In genomic region chr19:20769225-20769736, GRCh38 we compare ENCODE assay signal across 8 cellular contexts. TPM values are rescaled to one million over a fixed set of nuclear protein-coding genes. Genes with fewer than 3 reads are reported as not detected.
DNase-seq lines count a peak whose midpoint lies in the region; FAIRE-seq and TF ChIP-seq lines count a peak whose summit lies in the region.
"Not testable (repeated sequence)": the region's sequence is repeated elsewhere in the genome, so short reads cannot be mapped to it uniquely, and the experiment has no call there.
"Had no signal": no experiment of that assay in that cellular context is flagged by ENCODE, and none has a peak within 500 bp of the region (broad histone marks: within the 10 kb centered on the region; RNA-seq: fewer than 3 reads in every experiment).

No MANE protein-coding gene starts in this region.

- H3K4me2 ChIP-seq in H9 (ENCODE audit: insufficient read depth, insufficient read length, low read length); H1 (ENCODE audit: insufficient read depth in 1 of 2, low read depth in 2 of 2, low read length in 2 of 2): not testable (repeated sequence)

- H2BK15ac ChIP-seq in H9 (ENCODE audit: low read depth, low read length); H1 (ENCODE audit: low read length): not testable (repeated sequence)

- not testable (repeated sequence) for H4K5ac ChIP-seq in H9 (ENCODE audit: insufficient read length, low read depth, low read length); H1 (ENCODE audit: insufficient read length, low read depth, low read length)

- not testable (repeated sequence) for H3K27me3 ChIP-seq in H9 (ENCODE audit: insufficient read depth, low read length); WERI-Rb-1 (ENCODE audit: insufficient read depth, low read depth, severe bottlenecking); H1 (replicated peaks in 1 of 4; ENCODE audit: control insufficient read depth in 3 of 4, extremely low read depth in 1 of 4, insufficient read depth in 3 of 4, low read length in 3 of 4); prostate gland (replicated peaks; ENCODE audit: insufficient read depth)

- not testable (repeated sequence) for H3K79me2 ChIP-seq in H9 (ENCODE audit: insufficient read depth, low read length); H1 (ENCODE audit: control insufficient read depth in 1 of 2, insufficient read depth in 2 of 2, low read length in 2 of 2)

- not testable (repeated sequence) for H3K36me3 ChIP-seq in WERI-Rb-1; H1 (ENCODE audit: control insufficient read depth in 2 of 4, insufficient read depth in 4 of 4, low read length in 3 of 4); prostate gland

- not testable (repeated sequence) for H2BK120ac ChIP-seq in H9 (ENCODE audit: low read depth, low read length, poor library complexity, severe bottlenecking); H1 (replicated peaks; ENCODE audit: low read depth, low read length)

- intact Hi-C loops in prostate gland (cut with DNase I), result not testable (repeated sequence)

- not testable (repeated sequence) for TF ChIP-seq CTCF in D721Med (IDR thresholded peaks at IDR 0.05; ENCODE audit: insufficient read depth, missing control alignments); H9 (conservative IDR thresholded peaks at IDR 0.05); WERI-Rb-1 (IDR thresholded peaks at IDR 0.05; ENCODE audit: low read depth, low read length); H1 (IDR thresholded peaks at IDR 0.05; ENCODE audit: control extremely low read depth in 1 of 3, insufficient read depth in 1 of 3, low read depth in 1 of 3, low read length in 3 of 3); prostate gland (IDR thresholded peaks at IDR 0.05)

- H3K79me1 ChIP-seq in H9 (ENCODE audit: insufficient read depth, low read depth, low read length, poor library complexity, severe bottlenecking); H1 (ENCODE audit: low read depth, low read length): not testable (repeated sequence)

- H3K9ac ChIP-seq in H9 (ENCODE audit: extremely low read depth, insufficient read length, low read length); H1 (replicated peaks in 1 of 4; ENCODE audit: extremely low read depth in 1 of 4, low read depth in 3 of 4, low read length in 3 of 4): not testable (repeated sequence)

- H3K4ac ChIP-seq in H9 (ENCODE audit: low read depth, low read length); H1 (replicated peaks; ENCODE audit: insufficient read length, low read depth, low read length): not testable (repeated sequence)

- H3K9me3 ChIP-seq in H9 (ENCODE audit: control insufficient read depth, low read depth, low read length); WERI-Rb-1 (ENCODE audit: severe bottlenecking); H1 (ENCODE audit: insufficient read depth in 2 of 2, low read depth in 1 of 2, low read length in 1 of 2); prostate gland: not testable (repeated sequence)

- not testable (repeated sequence) for H4K8ac ChIP-seq in H9 (replicated peaks; ENCODE audit: insufficient read length, low read depth, low read length); H1 (ENCODE audit: extremely low read depth, insufficient read depth, low read length)

- not testable (repeated sequence) for H3K27ac Mint-ChIP-seq in H9

- not testable (repeated sequence) for H2BK12ac ChIP-seq in H9 (ENCODE audit: insufficient read length, low read depth, low read length); H1 (ENCODE audit: low read depth, low read length)

- DNase-seq in D721Med (ENCODE audit: insufficient read length, low spot score); H1 (ENCODE audit: low read depth in 1 of 2, low spot score in 2 of 2): not testable (repeated sequence)
- peak; percentile 39 for DNase-seq in H9
- peak; percentile 15 for DNase-seq in NCI-H2029 (lab: John Stamatoyannopoulos, UW)
- DNase-seq in WERI-Rb-1, result peak; percentile 20
- DNase-seq in prostate gland (ENCODE audit: low spot score), result peak; percentile 42

- not testable (repeated sequence) for H2BK5ac ChIP-seq in H9 (ENCODE audit: insufficient read length, low read length); H1 (ENCODE audit: low read depth, low read length)

- H3K27ac ChIP-seq in H9 (ENCODE audit: insufficient read length, low read depth, low read length); H1 (ENCODE audit: low read depth, low read length): not testable (repeated sequence)
- peak overlapping the region; percentile 48 for H3K27ac ChIP-seq in WERI-Rb-1
- peak overlapping the region in 1 of 2 donors; percentile 68 for H3K27ac ChIP-seq in prostate gland

- peaks cover 50 to 53% of the 10 kb centered on the region in 2 experiments for H3K9me3 Mint-ChIP-seq in H9

- not testable (repeated sequence) for H2BK20ac ChIP-seq in H9 (ENCODE audit: low read depth, low read length, poor library complexity, severe bottlenecking); H1 (ENCODE audit: low read length)

- H3K4me1 ChIP-seq in H9 (ENCODE audit: insufficient read depth, low read length); H1 (replicated peaks in 1 of 4; ENCODE audit: control insufficient read depth in 3 of 4, insufficient read depth in 4 of 4, low read length in 3 of 4); prostate gland (replicated peaks): not testable (repeated sequence)

- not testable (repeated sequence) for H3K4me3 Mint-ChIP-seq in H9

- H3K18ac ChIP-seq in H9 (ENCODE audit: insufficient read length, low read depth, low read length); H1 (ENCODE audit: extremely low read depth, low read length): not testable (repeated sequence)

- H3K4me1 Mint-ChIP-seq in H9, result not testable (repeated sequence)

- WGBS in H9 (ENCODE audit: extremely low coverage, insufficient read length, low lambda C conversion rate), result no CpG with 5 or more reads among the region's 8 CpGs
- WGBS in H1 (ENCODE audit: extremely low coverage in 1 of 2, insufficient coverage in 1 of 2, insufficient read length in 1 of 2, insufficient replicate concordance in 2 of 2, low coverage in 1 of 2, low lambda C conversion rate in 2 of 2, missing lambda C conversion rate in 1 of 2), 2 experiments, result 78% methylated on average over 5 of the region's 8 CpGs; no CpG with 5 or more reads in 1 of the 2 experiments
- WGBS in prostate gland, result 77% methylated on average over 8 of the region's 8 CpGs

- not testable (repeated sequence) for H4K20me1 ChIP-seq in H9 (ENCODE audit: control insufficient read depth, insufficient read depth, insufficient read length); H1 (replicated peaks in 1 of 2; ENCODE audit: control insufficient read depth in 1 of 2, insufficient read depth in 2 of 2, low read length in 2 of 2)

- H3T11ph ChIP-seq in H9 (ENCODE audit: low read length), result not testable (repeated sequence)

- POLR2A ChIA-PET in H1 (lab: Charles Lee; ENCODE audit: partially characterized antibody), result not testable (repeated sequence)

- not testable (repeated sequence) for H3K23me2 ChIP-seq in H9 (ENCODE audit: insufficient read length, low read depth, low read length, poor library complexity, severe bottlenecking); H1 (ENCODE audit: low read depth, low read length)

- H3K4me3 ChIP-seq in WERI-Rb-1 (ENCODE audit: low read depth, low read length); H1 (ENCODE audit: extremely low read depth in 1 of 4, insufficient read depth in 2 of 4, low read depth in 3 of 4, low read length in 4 of 4); prostate gland: not testable (repeated sequence)

- not testable (repeated sequence) for H2AK5ac ChIP-seq in H9 (ENCODE audit: insufficient read length, low read length); H1 (ENCODE audit: low read depth, low read length)

- not testable (repeated sequence) for H3K27me3 Mint-ChIP-seq in H9 (ENCODE audit: low read depth)

- H3K23ac ChIP-seq in H9 (ENCODE audit: insufficient read length, low read depth, low read length); H1 (ENCODE audit: insufficient read length): not testable (repeated sequence)

- not testable (repeated sequence) for H3K36me3 Mint-ChIP-seq in H9 (ENCODE audit: insufficient read depth in 1 of 3, low read depth in 3 of 3)

- FAIRE-seq in D721Med (lab: Jason Lieb, UNC) (peak; percentile 93), H1 (lab: Jason Lieb, UNC) (peak; percentile 98)

- TF ChIP-seq POLR2A in H1 (IDR thresholded peaks at IDR 0.05; ENCODE audit: control extremely low read depth in 1 of 2, low read depth in 2 of 2, low read length in 2 of 2); prostate gland (IDR thresholded peaks at IDR 0.05): not testable (repeated sequence)

- not testable (repeated sequence) for TF ChIP-seq EP300 in H1 (IDR thresholded peaks at IDR 0.05; ENCODE audit: borderline replicate concordance in 1 of 2, low read depth in 2 of 2, low read length in 2 of 2)

- TF ChIP-seq RAD21 in H1 (IDR thresholded peaks at IDR 0.05 in 1 of 2, conservative IDR thresholded peaks at IDR 0.05 in 1 of 2; ENCODE audit: low read depth in 2 of 2, low read length in 2 of 2), result not testable (repeated sequence)

- CTCF ChIA-PET in H1 (lab: Charles Lee; ENCODE audit: partially characterized antibody), result interaction anchor here (0.6 to 1.3 kb wide), 4 partner anchors 20 to 203 kb away, joined by 3 read pairs; partner anchors contain the start of gene ZNF737

- not testable (repeated sequence) for H4K91ac ChIP-seq in H9 (ENCODE audit: insufficient read length, low read depth, low read length); H1 (replicated peaks; ENCODE audit: insufficient read length, low read length)

- not testable (repeated sequence) for H3K14ac ChIP-seq in H9 (ENCODE audit: insufficient read depth, low read length); H1 (ENCODE audit: insufficient read length)

- H3K56ac ChIP-seq in H9 (ENCODE audit: insufficient read length, low read depth, low read length); H1 (replicated peaks; ENCODE audit: insufficient read length, low read depth, low read length): not testable (repeated sequence)

- not testable (repeated sequence) for H2AFZ ChIP-seq in H9 (ENCODE audit: low read length)
- peak overlapping the region; percentile 99 for H2AFZ ChIP-seq in H1 (ENCODE audit: low read length)

RNA-seq across cellular contexts. Expression of gene ZNF66, which starts 6.8 kb away (rescaled TPM):
- total RNA-seq in H9 (2021) (32.9 and 34.0 TPM in 2 replicates), prostate gland (10 to 100 TPM in 1 of 2 donors, 1 to 10 TPM in 1; 3.6 to 13.5 TPM)
- total RNA-seq in H1 (2021; fragmentation: NEBNext Ultra II Directional; extraction: Animal tissue kit (Norgen Biotek cat#: 25700)), result 53.5 and 59.7 TPM in 2 replicates
- polyA plus RNA-seq in H1 (2011; rRNA removed), result 11.4 and 13.3 TPM in 2 replicates
- polyA plus RNA-seq in H1 (2011; cell fraction: cytosol; rRNA removed), result 11.7 TPM
- polyA plus RNA-seq in H1 (2011; cell fraction: nucleus; rRNA removed), result 25.7 TPM
- polyA plus RNA-seq in H1 (2012, experiment 1 of 2), result 8.6 to 11.9 TPM (median 10.6 TPM) in 4 replicates
- 0.68 TPM for polyA plus RNA-seq in H1 (2012, experiment 2 of 2)
- 21.1 TPM for polyA plus RNA-seq in H1 (2013, experiment 1 of 2)
- polyA plus RNA-seq in H1 (2013, experiment 2 of 2), result 18.9 TPM
- 64.8 and 97.3 TPM in 2 replicates for polyA minus RNA-seq in H1 (2011; rRNA and poly(A)+ RNA removed)
- 37.7 TPM for polyA minus RNA-seq in H1 (2011; cell fraction: cytosol; rRNA and poly(A)+ RNA removed)
- polyA minus RNA-seq in H1 (2011; cell fraction: nucleus; rRNA and poly(A)+ RNA removed), result 277 TPM
- total RNA-seq: G401 had no signal
- polyA plus RNA-seq: A549 had no signal
